In the genomic region with DNA sequence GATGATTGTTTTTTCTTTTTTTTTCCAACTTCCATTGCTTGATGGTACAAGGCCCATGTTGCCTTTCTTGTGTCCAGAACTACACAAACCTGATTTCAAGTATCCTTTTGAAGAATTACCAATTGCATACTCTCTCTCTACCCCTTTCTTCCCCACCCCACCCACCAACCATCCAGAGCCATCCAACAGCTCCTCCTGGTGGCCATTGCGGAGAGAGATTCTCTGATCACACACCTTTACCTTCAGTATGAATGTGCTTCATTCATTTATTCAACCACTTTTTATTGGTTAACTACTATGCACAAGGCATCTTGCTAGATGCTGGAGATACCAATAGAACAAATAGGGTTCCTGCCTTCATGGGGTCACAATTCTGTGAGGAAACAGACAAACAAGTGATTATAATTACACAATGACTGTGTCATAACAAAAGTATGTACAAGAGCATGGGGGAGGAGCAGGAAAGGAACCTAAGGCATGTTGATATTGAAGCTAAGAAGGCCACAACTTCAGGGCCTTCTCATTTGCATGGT, we compare ENCODE assay signal across 9 cellular contexts.
DNase-seq lines count a peak whose midpoint lies in the region; ATAC-seq and TF ChIP-seq lines count a peak whose summit lies in the region.
"Had no signal": no experiment of that assay in that cellular context is flagged by ENCODE, and none has a peak within 500 bp of the region (broad histone marks: within the 10 kb centered on the region; RNA-seq: fewer than 3 reads in every experiment).

No MANE protein-coding gene starts in this region.

- peak overlapping the region; percentile 70 for H3K18ac ChIP-seq in trophoblast cell (ENCODE audit: low read length)

- H3K4me1 ChIP-seq in trophoblast cell (ENCODE audit: control insufficient read depth in 1 of 2, insufficient read depth in 2 of 2, low read length in 2 of 2) = peaks cover 8 to 11% of the 10 kb centered on the region in 2 experiments

- no peak overlapping the region for H3K27ac Mint-ChIP-seq in activated CD4-positive, alpha-beta T cell treated with anti-CD3 and anti-CD28 coated beads, Interleukin-2, amount 10 ng/mL, durations not matched to agents 7 days and 5 days
- H3K27ac Mint-ChIP-seq: CD4-positive, CD25-positive, alpha-beta regulatory T cell had no signal

- H3K4ac ChIP-seq in trophoblast cell (ENCODE audit: low read depth, low read length) = no peak overlapping the region

- no peak overlapping the region for H3K4me3 Mint-ChIP-seq in activated CD4-positive, alpha-beta T cell treated with anti-CD3 and anti-CD28 coated beads, Interleukin-2, amount 10 ng/mL, durations not matched to agents 7 days and 5 days
- H3K4me3 Mint-ChIP-seq: CD4-positive, CD25-positive, alpha-beta regulatory T cell had no signal

- H2AFZ ChIP-seq in trophoblast cell (ENCODE audit: insufficient read depth, low read length, poor library complexity) = no peak overlapping the region

- no peak overlapping the region for H4K8ac ChIP-seq in trophoblast cell (ENCODE audit: low read depth, low read length)

- H3K4me1 Mint-ChIP-seq in activated CD4-positive, alpha-beta T cell treated with anti-CD3 and anti-CD28 coated beads, Interleukin-2, amount 10 ng/mL, durations not matched to agents 7 days and 5 days = no peaks in the 10 kb centered on the region
- H3K4me1 Mint-ChIP-seq: CD4-positive, CD25-positive, alpha-beta regulatory T cell had no signal

- peak overlapping the region; percentile 69 for H3K14ac ChIP-seq in trophoblast cell (ENCODE audit: low read length)

- H3K36me3 Mint-ChIP-seq in activated CD4-positive, alpha-beta T cell treated with anti-CD3 and anti-CD28 coated beads, Interleukin-2, amount 10 ng/mL, durations not matched to agents 7 days and 5 days (ENCODE audit: low read depth) = no peaks in the 10 kb centered on the region
- H3K36me3 Mint-ChIP-seq: CD4-positive, CD25-positive, alpha-beta regulatory T cell had no signal

- H2AK5ac ChIP-seq in trophoblast cell (ENCODE audit: low read length) = peak overlapping the region; percentile 51

- peak overlapping the region; percentile 91 for H2BK5ac ChIP-seq in trophoblast cell (ENCODE audit: low read depth, low read length, poor library complexity)

- H3K79me2 ChIP-seq in trophoblast cell (ENCODE audit: control insufficient read depth, insufficient read depth, low read length, poor library complexity) = peaks cover 1% of the 10 kb centered on the region

- H3K79me1 ChIP-seq in trophoblast cell (ENCODE audit: low read length) = peaks cover 32% of the 10 kb centered on the region

- POLR2A ChIA-PET in activated CD4-positive, alpha-beta T cell treated with anti-CD3 and anti-CD28 coated beads, Interleukin-2, amount 10 ng/mL, durations not matched to agents 7 days and 5 days (lab: Charles Lee) = no interaction called here

- peak overlapping the region; percentile 92 for H3K27ac ChIP-seq in trophoblast cell (ENCODE audit: low read depth, low read length)

- H3K23ac ChIP-seq in trophoblast cell (ENCODE audit: low read length) = no peak overlapping the region

- peak overlapping the region; percentile 24 for H2BK120ac ChIP-seq in trophoblast cell (ENCODE audit: insufficient read depth, low read length, poor library complexity)

- H4K12ac ChIP-seq in trophoblast cell (ENCODE audit: low read depth, low read length) = no peak overlapping the region

- H3K4me3 ChIP-seq in fibroblast of mammary gland (ENCODE audit: control insufficient read depth, low read depth, low read length) (no peak overlapping the region), trophoblast cell (ENCODE audit: low read depth, low read length) (no peak overlapping the region)

- WGBS in trophoblast cell (ENCODE audit: extremely low coverage, insufficient coverage, insufficient read length) = no CpG with 5 or more reads among the region's 1 CpG

- H3K36me3 ChIP-seq in trophoblast cell (ENCODE audit: control insufficient read depth in 1 of 2, insufficient read depth in 2 of 2, low read length in 2 of 2) = no peaks in the 10 kb centered on the region

- peaks cover 2% of the 10 kb centered on the region for H3K27me3 Mint-ChIP-seq in activated CD4-positive, alpha-beta T cell treated with anti-CD3 and anti-CD28 coated beads, Interleukin-2, amount 10 ng/mL, durations not matched to agents 7 days and 5 days
- H3K27me3 Mint-ChIP-seq: CD4-positive, CD25-positive, alpha-beta regulatory T cell had no signal

- H3K4me2 ChIP-seq in trophoblast cell (ENCODE audit: low read length) = no peak overlapping the region

- H3K9ac ChIP-seq in trophoblast cell (ENCODE audit: low read length) = no peak overlapping the region

- CTCF ChIA-PET in activated CD4-positive, alpha-beta T cell treated with anti-CD3 and anti-CD28 coated beads, Interleukin-2, amount 10 ng/mL, durations not matched to agents 7 days and 5 days (lab: Charles Lee) = interaction anchor here (1.7 kb wide), 1 partner anchor 328 kb away, joined by 10 read pairs; no protein-coding TSS in a partner anchor

- H3K9me3 Mint-ChIP-seq in activated CD4-positive, alpha-beta T cell treated with anti-CD3 and anti-CD28 coated beads, Interleukin-2, amount 10 ng/mL, durations not matched to agents 7 days and 5 days = no peaks in the 10 kb centered on the region

- DNase-seq in NCI-H345 (lab: John Stamatoyannopoulos, UW) = peak; percentile 38
- DNase-seq in NCI-H345 treated with DMSO at 0.1 percent for 48 hours (lab: John Stamatoyannopoulos, UW; ENCODE audit: unreplicated experiment) = no peak
- DNase-seq in MV-4-11 (lab: John Stamatoyannopoulos, UW) = peak; percentile 22
- peak; percentile 37 for DNase-seq in activated CD4-positive, alpha-beta T cell treated with anti-CD3 and anti-CD28 coated beads, Interleukin-2, amount 10 ng/mL, durations not matched to agents 7 days and 5 days
- peak; percentile 31 for DNase-seq in fibroblast of mammary gland (ENCODE audit: low read depth)
- peak; percentile 19 to 77 for DNase-seq in trophoblast cell
- DNase-seq in GOT3 (lab: John Stamatoyannopoulos, UW) = no peak

- H3K9me3 ChIP-seq in trophoblast cell (ENCODE audit: insufficient read depth, low read depth, low read length) = no peaks in the 10 kb centered on the region

- peak overlapping the region; percentile 39 for H2BK12ac ChIP-seq in trophoblast cell (ENCODE audit: low read length)

- TF ChIP-seq CTCF in fibroblast of mammary gland (conservative IDR thresholded peaks at IDR 0.05; ENCODE audit: control insufficient read depth, insufficient read depth, low read depth, low read length) = peak; percentile 67

- no peak for ATAC-seq in GM21390 (IDR thresholded peaks at IDR 0.05; ENCODE audit: unreplicated experiment)

- peak overlapping the region; percentile 95 for H4K91ac ChIP-seq in trophoblast cell (ENCODE audit: low read depth, low read length)

- no peaks in the 10 kb centered on the region for H3K27me3 ChIP-seq in trophoblast cell (ENCODE audit: insufficient read depth, low read length)

Comparison
In these comparisons a context has a peak if more than half of its experiments do, and no peak if none do; other contexts are left out.
1. DNase-seq: peak in NCI-H345 (single experiment), MV-4-11 (single experiment), activated CD4-positive, alpha-beta T cell treated with anti-CD3 and anti-CD28 coated beads, Interleukin-2, amount 10 ng/mL, durations not matched to agents 7 days and 5 days (single experiment), fibroblast of mammary gland (single experiment) and trophoblast cell (2 of 2); none in NCI-H345 treated with DMSO at 0.1 percent for 48 hours (single experiment) and GOT3 (single experiment).